ENCODE assay signal across 34 cellular contexts in genomic region chr9:74449060-74449459, GRCh38. TPM values are rescaled to one million over a fixed set of nuclear protein-coding genes. Genes with fewer than 3 reads are reported as not detected.
"Had no signal": no experiment of that assay in that cellular context is flagged by ENCODE, and none has a peak within 500 bp of the region (broad histone marks: within the 10 kb centered on the region; RNA-seq: fewer than 3 reads in every experiment).

No MANE protein-coding gene starts in this region.

- H2AFZ ChIP-seq: PC-9 had no signal

- H3K27ac ChIP-seq: PC-9, RWPE1, SJCRH30, SK-N-MC had no signal

- ATAC-seq: Panc1, Right ventricle myocardium inferior, SK-N-SH treated with all-trans-retinoic acid at 6 μM for 48 hours had no signal

- H3K36me3 ChIP-seq: MG63, SJCRH30 had no signal

- H3K4me2 ChIP-seq: PC-9 had no signal

- H3K4me3 ChIP-seq: MG63, PC-9, SJCRH30, SK-N-MC had no signal

- H3K4me1 ChIP-seq: SJCRH30 had no signal

- H3K27me3 ChIP-seq: MG63, SJCRH30 had no signal

- H3K9me3 ChIP-seq: MG63, SJCRH30 had no signal

- DNase-seq: Kasumi-1, MG63, NCI-H1048, NCI-H1092 treated with DMSO at 0.1 percent for 48 hours, NCI-H1105 treated with DMSO at 0.1 percent for 48 hours, NCI-H1417, NCI-H1436, NCI-H146, NCI-H1694, NCI-H187, NCI-H1930, NCI-H2029 treated with DMSO at 0.1 percent for 48 hours, NCI-H2081 treated with DMSO at 0.1 percent for 48 hours, NCI-H2107, NCI-H2171, NCI-H226, NCI-H446 treated with DMSO at 0.1 percent for 48 hours, NCI-H510A, NCI-H524, NCI-H526, NCI-H69, NCI-H748 treated with DMSO at 0.1 percent for 48 hours, NCI-H82, PC-9, SHP77, SIG-M5, SJCRH30 had no signal

RNA-seq across cellular contexts. Expression of gene RORB, which starts 48.1 kb away (rescaled TPM):
- total RNA-seq: OCI-LY7, SJCRH30, SK-MEL-5 had no signal
